Comparison of ENCODE assay signal across 1 cellular context in genomic region chr7:74656911-74657691, GRCh38.
A peak's percentile ranks its signal among the peaks of the same experiment; 100 is the strongest.
TF ChIP-seq lines count a peak whose summit lies in the region.

No MANE protein-coding gene starts in this region.

TF ChIP-seq in K562, 482 proteins besides CTCF, POLR2A, EP300 and RAD21 (continued from another document and continues in another):
- TF ChIP-seq, protein P1, sequence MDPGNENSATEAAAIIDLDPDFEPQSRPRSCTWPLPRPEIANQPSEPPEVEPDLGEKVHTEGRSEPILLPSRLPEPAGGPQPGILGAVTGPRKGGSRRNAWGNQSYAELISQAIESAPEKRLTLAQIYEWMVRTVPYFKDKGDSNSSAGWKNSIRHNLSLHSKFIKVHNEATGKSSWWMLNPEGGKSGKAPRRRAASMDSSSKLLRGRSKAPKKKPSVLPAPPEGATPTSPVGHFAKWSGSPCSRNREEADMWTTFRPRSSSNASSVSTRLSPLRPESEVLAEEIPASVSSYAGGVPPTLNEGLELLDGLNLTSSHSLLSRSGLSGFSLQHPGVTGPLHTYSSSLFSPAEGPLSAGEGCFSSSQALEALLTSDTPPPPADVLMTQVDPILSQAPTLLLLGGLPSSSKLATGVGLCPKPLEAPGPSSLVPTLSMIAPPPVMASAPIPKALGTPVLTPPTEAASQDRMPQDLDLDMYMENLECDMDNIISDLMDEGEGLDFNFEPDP (CRISPR knock-in tag; IDR thresholded peaks at IDR 0.05) = no peak
- TF ChIP-seq ZBED1 (IDR thresholded peaks at IDR 0.05) (no peak), ERF (CRISPR knock-in tag; IDR thresholded peaks at IDR 0.05) (no peak), XRCC5 (IDR thresholded peaks at IDR 0.05; ENCODE audit: low read depth, low read length) (peak; percentile 75; the same call in 1 of the 2 replicates), ELK3 (CRISPR knock-in tag; IDR thresholded peaks at IDR 0.05) (no peak), ZFP30 (CRISPR knock-in tag; IDR thresholded peaks at IDR 0.05; ENCODE audit: borderline replicate concordance) (no peak), ZBTB1 (CRISPR knock-in tag; IDR thresholded peaks at IDR 0.05; ENCODE audit: borderline replicate concordance, low read depth) (0 out of 2 replicates have a peak, but pooled peaks have one; percentile 52), TBP (optimal IDR thresholded peaks at IDR 0.05; ENCODE audit: low read depth, low read length) (peak; percentile 85), ZNF143 (CRISPR knock-in tag; IDR thresholded peaks at IDR 0.05) (peak; percentile 90), ZBTB17 (CRISPR knock-in tag; IDR thresholded peaks at IDR 0.05) (peak; percentile 52; the same call in 1 of the 2 replicates), ZNF639 (CRISPR knock-in tag; conservative IDR thresholded peaks at IDR 0.05 in 1 of 2, IDR thresholded peaks at IDR 0.05 in 1 of 2) (peak in 1 of 2 experiments; percentile 56; a peak in 1 of 4 replicates), GTF2F1 (IDR thresholded peaks at IDR 0.05; ENCODE audit: low read depth, low read length) (0 out of 2 replicates have a peak, but pooled peaks have one; percentile 19), MCM2 (IDR thresholded peaks at IDR 0.05; ENCODE audit: low read depth) (no peak), SUPT5H (IDR thresholded peaks at IDR 0.05) (peak; percentile 87), PTRF (tag; IDR thresholded peaks at IDR 0.05) (no peak), ZNF507 (tag; conservative IDR thresholded peaks at IDR 0.05) (no peak), ZNF395 (CRISPR knock-in tag; IDR thresholded peaks at IDR 0.05) (peak; percentile 15; the same call in 1 of the 2 replicates), ZBTB40 (IDR thresholded peaks at IDR 0.05) (peak; percentile 68), ZBTB40 (CRISPR knock-in tag; IDR thresholded peaks at IDR 0.05) (no peak), DDX20 (tag; IDR thresholded peaks at IDR 0.05; ENCODE audit: low read depth) (no peak), ZFX (CRISPR knock-in tag; IDR thresholded peaks at IDR 0.05) (peak; percentile 92), TAF9B (IDR thresholded peaks at IDR 0.05; ENCODE audit: partially characterized antibody) (peak; percentile 79), PTTG1 (tag; IDR thresholded peaks at IDR 0.05; ENCODE audit: low read depth) (no peak), CREB1 (IDR thresholded peaks at IDR 0.05) (peak; percentile 77), CREB1 (CRISPR knock-in tag; IDR thresholded peaks at IDR 0.05) (peak; percentile 69), HDAC1 (IDR thresholded peaks at IDR 0.05) (peak in 1 of 2 experiments; percentile 37; a peak in 2 of 4 replicates), ZNF253 (CRISPR knock-in tag; conservative IDR thresholded peaks at IDR 0.05) (no peak), NFRKB (IDR thresholded peaks at IDR 0.05; ENCODE audit: low read depth) (peak; percentile 99), NFE2L1 (tag; IDR thresholded peaks at IDR 0.05; ENCODE audit: borderline replicate concordance, low read depth) (no peak), ZNF586 (CRISPR knock-in tag; conservative IDR thresholded peaks at IDR 0.05) (no peak), TGIF2 (CRISPR knock-in tag; IDR thresholded peaks at IDR 0.05) (0 out of 2 replicates have a peak, but pooled peaks have one; percentile 52), NBN (IDR thresholded peaks at IDR 0.05; ENCODE audit: low read depth) (no peak)
- TF ChIP-seq, protein P2, sequence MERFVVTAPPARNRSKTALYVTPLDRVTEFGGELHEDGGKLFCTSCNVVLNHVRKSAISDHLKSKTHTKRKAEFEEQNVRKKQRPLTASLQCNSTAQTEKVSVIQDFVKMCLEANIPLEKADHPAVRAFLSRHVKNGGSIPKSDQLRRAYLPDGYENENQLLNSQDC (CRISPR knock-in tag; IDR thresholded peaks at IDR 0.05) = peak; percentile 62; the same call in 1 of the 2 replicates
- TF ChIP-seq, protein P3, sequence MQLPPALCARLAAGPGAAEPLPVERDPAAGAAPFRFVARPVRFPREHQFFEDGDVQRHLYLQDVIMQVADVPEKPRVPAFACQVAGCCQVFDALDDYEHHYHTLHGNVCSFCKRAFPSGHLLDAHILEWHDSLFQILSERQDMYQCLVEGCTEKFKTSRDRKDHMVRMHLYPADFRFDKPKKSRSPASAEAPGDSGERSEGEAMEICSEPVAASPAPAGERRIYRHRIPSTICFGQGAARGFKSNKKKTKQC (CRISPR knock-in tag; IDR thresholded peaks at IDR 0.05) = peak; percentile 30; the same call in 1 of the 2 replicates
- TF ChIP-seq, protein P4, sequence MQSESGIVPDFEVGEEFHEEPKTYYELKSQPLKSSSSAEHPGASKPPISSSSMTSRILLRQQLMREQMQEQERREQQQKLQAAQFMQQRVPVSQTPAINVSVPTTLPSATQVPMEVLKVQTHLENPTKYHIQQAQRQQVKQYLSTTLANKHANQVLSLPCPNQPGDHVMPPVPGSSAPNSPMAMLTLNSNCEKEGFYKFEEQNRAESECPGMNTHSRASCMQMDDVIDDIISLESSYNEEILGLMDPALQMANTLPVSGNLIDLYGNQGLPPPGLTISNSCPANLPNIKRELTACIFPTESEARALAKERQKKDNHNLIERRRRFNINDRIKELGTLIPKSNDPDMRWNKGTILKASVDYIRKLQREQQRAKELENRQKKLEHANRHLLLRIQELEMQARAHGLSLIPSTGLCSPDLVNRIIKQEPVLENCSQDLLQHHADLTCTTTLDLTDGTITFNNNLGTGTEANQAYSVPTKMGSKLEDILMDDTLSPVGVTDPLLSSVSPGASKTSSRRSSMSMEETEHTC (IDR thresholded peaks at IDR 0.05) = 0 out of 2 replicates have a peak, but pooled peaks have one; percentile 10
- TF ChIP-seq, protein P5, sequence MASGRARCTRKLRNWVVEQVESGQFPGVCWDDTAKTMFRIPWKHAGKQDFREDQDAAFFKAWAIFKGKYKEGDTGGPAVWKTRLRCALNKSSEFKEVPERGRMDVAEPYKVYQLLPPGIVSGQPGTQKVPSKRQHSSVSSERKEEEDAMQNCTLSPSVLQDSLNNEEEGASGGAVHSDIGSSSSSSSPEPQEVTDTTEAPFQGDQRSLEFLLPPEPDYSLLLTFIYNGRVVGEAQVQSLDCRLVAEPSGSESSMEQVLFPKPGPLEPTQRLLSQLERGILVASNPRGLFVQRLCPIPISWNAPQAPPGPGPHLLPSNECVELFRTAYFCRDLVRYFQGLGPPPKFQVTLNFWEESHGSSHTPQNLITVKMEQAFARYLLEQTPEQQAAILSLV (tag; IDR thresholded peaks at IDR 0.05) = no peak
- TF ChIP-seq, protein P6, sequence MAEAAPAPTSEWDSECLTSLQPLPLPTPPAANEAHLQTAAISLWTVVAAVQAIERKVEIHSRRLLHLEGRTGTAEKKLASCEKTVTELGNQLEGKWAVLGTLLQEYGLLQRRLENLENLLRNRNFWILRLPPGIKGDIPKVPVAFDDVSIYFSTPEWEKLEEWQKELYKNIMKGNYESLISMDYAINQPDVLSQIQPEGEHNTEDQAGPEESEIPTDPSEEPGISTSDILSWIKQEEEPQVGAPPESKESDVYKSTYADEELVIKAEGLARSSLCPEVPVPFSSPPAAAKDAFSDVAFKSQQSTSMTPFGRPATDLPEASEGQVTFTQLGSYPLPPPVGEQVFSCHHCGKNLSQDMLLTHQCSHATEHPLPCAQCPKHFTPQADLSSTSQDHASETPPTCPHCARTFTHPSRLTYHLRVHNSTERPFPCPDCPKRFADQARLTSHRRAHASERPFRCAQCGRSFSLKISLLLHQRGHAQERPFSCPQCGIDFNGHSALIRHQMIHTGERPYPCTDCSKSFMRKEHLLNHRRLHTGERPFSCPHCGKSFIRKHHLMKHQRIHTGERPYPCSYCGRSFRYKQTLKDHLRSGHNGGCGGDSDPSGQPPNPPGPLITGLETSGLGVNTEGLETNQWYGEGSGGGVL (CRISPR knock-in tag; IDR thresholded peaks at IDR 0.05) = no peak
- TF ChIP-seq, protein P7, sequence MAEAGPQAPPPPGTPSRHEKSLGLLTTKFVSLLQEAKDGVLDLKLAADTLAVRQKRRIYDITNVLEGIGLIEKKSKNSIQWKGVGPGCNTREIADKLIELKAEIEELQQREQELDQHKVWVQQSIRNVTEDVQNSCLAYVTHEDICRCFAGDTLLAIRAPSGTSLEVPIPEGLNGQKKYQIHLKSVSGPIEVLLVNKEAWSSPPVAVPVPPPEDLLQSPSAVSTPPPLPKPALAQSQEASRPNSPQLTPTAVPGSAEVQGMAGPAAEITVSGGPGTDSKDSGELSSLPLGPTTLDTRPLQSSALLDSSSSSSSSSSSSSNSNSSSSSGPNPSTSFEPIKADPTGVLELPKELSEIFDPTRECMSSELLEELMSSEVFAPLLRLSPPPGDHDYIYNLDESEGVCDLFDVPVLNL (CRISPR knock-in tag; IDR thresholded peaks at IDR 0.05; ENCODE audit: low read depth) = peak; percentile 57; the same call in 1 of the 2 replicates
